ENCODE assay signal across 16 cellular contexts in the genomic region with DNA sequence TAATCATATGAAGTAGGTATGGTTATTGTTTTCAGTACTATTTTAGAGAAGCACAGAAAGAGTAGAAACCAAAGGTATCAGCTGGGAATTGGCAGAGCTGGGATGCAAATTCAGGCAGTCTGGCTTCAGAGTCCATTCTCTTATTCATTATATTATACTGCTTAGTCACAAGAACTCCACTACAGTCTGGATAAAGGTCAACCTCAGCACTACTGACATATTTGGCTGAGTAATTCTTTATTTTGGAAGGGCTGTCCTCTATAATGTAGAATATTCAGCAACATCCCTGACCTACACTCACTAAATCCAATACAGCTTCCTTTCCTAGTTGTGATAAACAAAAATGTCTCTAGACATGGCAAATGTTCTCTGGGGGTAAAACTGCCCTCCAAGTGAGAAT. TPM values are rescaled to one million over a fixed set of nuclear protein-coding genes. Genes with fewer than 3 reads are reported as not detected.
DNase-seq lines count a peak whose midpoint lies in the region; ATAC-seq and TF ChIP-seq lines count a peak whose summit lies in the region.
"Had no signal": no experiment of that assay in that cellular context is flagged by ENCODE, and none has a peak within 500 bp of the region (broad histone marks: within the 10 kb centered on the region; RNA-seq: fewer than 3 reads in every experiment).

No MANE protein-coding gene starts in this region.

- 0 out of 3 replicates have a peak, but pooled peaks have one; percentile 42 for ATAC-seq in RWPE2 (ENCODE audit: low read depth)
- no peak for ATAC-seq in GM18868 (IDR thresholded peaks at IDR 0.05; ENCODE audit: unreplicated experiment)
- ATAC-seq in HG02571 (IDR thresholded peaks at IDR 0.05; ENCODE audit: unreplicated experiment): no peak
- no peak for ATAC-seq in HG02885 (IDR thresholded peaks at IDR 0.05; ENCODE audit: poor library complexity, unreplicated experiment)
- ATAC-seq: lower lobe of right lung; naive thymus-derived CD8-positive, alpha-beta T cell had no signal

- no peak overlapping the region for H3K4me3 Mint-ChIP-seq in activated CD4-positive, alpha-beta T cell treated with anti-CD3 and anti-CD28 coated beads, Interleukin-2, amount 10 ng/mL, durations not matched to agents 7 days and 5 days
- H3K4me3 Mint-ChIP-seq: activated T-helper 1 cell treated with anti-CD3 and anti-CD28 coated beads, Interleukin-12 subunit alpha, Interleukin-12 subunit beta, Interleukin-2, Interleukin-4 antibody, amounts not matched to agents 30 ng/mL and 10 ng/mL and 1 ng/mL, durations not matched to agents 14 hours and 24 hours and 36 hours; naive thymus-derived CD8-positive, alpha-beta T cell had no signal

- no peaks in the 10 kb centered on the region for H3K79me2 ChIP-seq in osteoblast (ENCODE audit: insufficient read depth, low read length)

- H3K36me3 Mint-ChIP-seq in activated CD4-positive, alpha-beta T cell treated with anti-CD3 and anti-CD28 coated beads, Interleukin-2, amount 10 ng/mL, durations not matched to agents 7 days and 5 days (ENCODE audit: low read depth): peaks cover 43% of the 10 kb centered on the region

- peaks cover 11% of the 10 kb centered on the region for H3K9me3 Mint-ChIP-seq in activated CD4-positive, alpha-beta T cell treated with anti-CD3 and anti-CD28 coated beads, Interleukin-2, amount 10 ng/mL, durations not matched to agents 7 days and 5 days

- CTCF ChIA-PET in activated CD4-positive, alpha-beta T cell treated with anti-CD3 and anti-CD28 coated beads, Interleukin-2, amount 10 ng/mL, durations not matched to agents 7 days and 5 days (lab: Charles Lee): interaction anchor here (0.7 to 1.6 kb wide), 3 partner anchors 31 to 768 kb away, joined by 3 to 4 read pairs (median 3); no protein-coding TSS in a partner anchor

- H3K4me1 ChIP-seq in RWPE2 (ENCODE audit: insufficient read depth, poor library complexity, severe bottlenecking) (peaks cover 6% of the 10 kb centered on the region), osteoblast (ENCODE audit: insufficient read depth, low read length) (no peaks in the 10 kb centered on the region)
- H3K4me1 ChIP-seq: BLaER1, lower lobe of right lung had no signal

- POLR2A ChIA-PET in activated CD4-positive, alpha-beta T cell treated with anti-CD3 and anti-CD28 coated beads, Interleukin-2, amount 10 ng/mL, durations not matched to agents 7 days and 5 days (lab: Charles Lee): no interaction called here

- H3K27me3 ChIP-seq in RWPE2 (ENCODE audit: insufficient read depth, poor library complexity, severe bottlenecking) (no peaks in the 10 kb centered on the region), osteoblast (ENCODE audit: insufficient read depth, low read length) (no peaks in the 10 kb centered on the region)
- H3K27me3 ChIP-seq: BLaER1 had no signal

- no peak overlapping the region for H3K27ac ChIP-seq in RWPE2 (ENCODE audit: poor library complexity, severe bottlenecking)
- H3K27ac ChIP-seq in osteoblast (ENCODE audit: low read depth, low read length): no peak overlapping the region
- H3K27ac ChIP-seq: BLaER1, lower lobe of right lung had no signal

- peaks cover 5% of the 10 kb centered on the region for H3K4me1 Mint-ChIP-seq in activated CD4-positive, alpha-beta T cell treated with anti-CD3 and anti-CD28 coated beads, Interleukin-2, amount 10 ng/mL, durations not matched to agents 7 days and 5 days

- H3K4me2 ChIP-seq in osteoblast (ENCODE audit: insufficient read depth, low read length): no peak overlapping the region
- H3K4me2 ChIP-seq: BLaER1 had no signal

- H3K27ac Mint-ChIP-seq in activated CD4-positive, alpha-beta T cell treated with anti-CD3 and anti-CD28 coated beads, Interleukin-2, amount 10 ng/mL, durations not matched to agents 7 days and 5 days: no peak overlapping the region
- H3K27ac Mint-ChIP-seq: activated T-helper 1 cell treated with anti-CD3 and anti-CD28 coated beads, Interleukin-12 subunit alpha, Interleukin-12 subunit beta, Interleukin-2, Interleukin-4 antibody, amounts not matched to agents 30 ng/mL and 10 ng/mL and 1 ng/mL, durations not matched to agents 14 hours and 24 hours and 36 hours had no signal

- no peaks in the 10 kb centered on the region for H3K27me3 Mint-ChIP-seq in activated CD4-positive, alpha-beta T cell treated with anti-CD3 and anti-CD28 coated beads, Interleukin-2, amount 10 ng/mL, durations not matched to agents 7 days and 5 days
- H3K27me3 Mint-ChIP-seq: naive thymus-derived CD8-positive, alpha-beta T cell had no signal

- no peaks in the 10 kb centered on the region for H3K9me3 ChIP-seq in RWPE2 (ENCODE audit: severe bottlenecking)
- H3K9me3 ChIP-seq in osteoblast (ENCODE audit: low read depth, low read length): no peaks in the 10 kb centered on the region
- H3K9me3 ChIP-seq: lower lobe of right lung had no signal

- DNase-seq in EL (peak; percentile 27), RWPE2 (ENCODE audit: low spot score) (no peak), fibroblast of peridontal ligament (ENCODE audit: extremely low read depth) (peak; percentile 81), osteoblast (ENCODE audit: insufficient read length, low spot score, missing footprints) (peak; percentile 94)
- no peak for DNase-seq in activated CD4-positive, alpha-beta T cell treated with anti-CD3 and anti-CD28 coated beads, Interleukin-2, amount 10 ng/mL, durations not matched to agents 7 days and 5 days
- DNase-seq: activated CD4-positive, alpha-beta T cell treated with anti-CD3 and anti-CD28 coated beads, Interleukin-2, amount 50 U/mL, for 4 hours; DMS 273 treated with DMSO at 0.1 percent for 48 hours; lower lobe of right lung; naive thymus-derived CD8-positive, alpha-beta T cell; NCI-H1694 treated with DMSO at 0.1 percent for 48 hours; NCI-H510A treated with DMSO at 0.1 percent for 48 hours had no signal

- H3K4me3 ChIP-seq in RWPE2 (ENCODE audit: severe bottlenecking) (no peak overlapping the region), osteoblast (ENCODE audit: insufficient read depth, low read length) (no peak overlapping the region)
- H3K4me3 ChIP-seq: BLaER1, lower lobe of right lung had no signal

- TF ChIP-seq CTCF in RWPE2 (IDR thresholded peaks at IDR 0.05; ENCODE audit: poor library complexity, severe bottlenecking) (no peak), osteoblast (IDR thresholded peaks at IDR 0.05; ENCODE audit: extremely low read depth, low read depth, low read length) (no peak)

- H4K20me1 ChIP-seq in osteoblast (ENCODE audit: insufficient read depth, low read length): no peaks in the 10 kb centered on the region
- H4K20me1 ChIP-seq: BLaER1 had no signal

- no peaks in the 10 kb centered on the region; the same call in none of the 2 replicates for H3K36me3 ChIP-seq in RWPE2 (ENCODE audit: low read depth)
- H3K36me3 ChIP-seq in osteoblast (ENCODE audit: insufficient read depth, low read length): no peaks in the 10 kb centered on the region

- no peak overlapping the region for H2AFZ ChIP-seq in osteoblast (ENCODE audit: low read length)

RNA-seq across cellular contexts. Expression of gene PTGER4, which starts 37.6 kb away (rescaled TPM):
- total RNA-seq in osteoblast: 10.6 and 15.2 TPM in 2 replicates
- 10 to 100 TPM; 45.7 to 46.8 TPM for total RNA-seq in activated CD4-positive, alpha-beta T cell treated with anti-CD3 and anti-CD28 coated beads, Interleukin-2, amount 10 ng/mL, durations not matched to agents 7 days and 5 days

RNA-seq across cellular contexts. Expression of gene TTC33, which starts 38.5 kb away (rescaled TPM):
- 13.8 and 14.5 TPM in 2 replicates for total RNA-seq in osteoblast
- total RNA-seq in activated CD4-positive, alpha-beta T cell treated with anti-CD3 and anti-CD28 coated beads, Interleukin-2, amount 10 ng/mL, durations not matched to agents 7 days and 5 days: 10 to 100 TPM; 16.2 to 16.8 TPM

Comparison
In these comparisons a context has a peak if more than half of its experiments do, and no peak if none do; other contexts are left out.
1. DNase-seq: peak in EL (single experiment), fibroblast of peridontal ligament (single experiment) and osteoblast (single experiment); none in RWPE2 (single experiment) and activated CD4-positive, alpha-beta T cell treated with anti-CD3 and anti-CD28 coated beads, Interleukin-2, amount 10 ng/mL, durations not matched to agents 7 days and 5 days (single experiment).